In genomic region chr6:10957414-10957886, GRCh38 we compare ENCODE assay signal across 1 cellular context.
TF ChIP-seq lines count a peak whose summit lies in the region.

No MANE protein-coding gene starts in this region.

TF ChIP-seq in HepG2, 621 proteins besides CTCF, POLR2A, EP300 and RAD21 (continued from another document and continues in another):
- TF ChIP-seq ZBTB2 (CRISPR knock-in tag; IDR thresholded peaks at IDR 0.05; ENCODE audit: low read depth) (no peak), MAFG (CRISPR knock-in tag; IDR thresholded peaks at IDR 0.05) (no peak), ZNF513 (CRISPR knock-in tag; conservative IDR thresholded peaks at IDR 0.05) (no peak), ZFAT (CRISPR knock-in tag; conservative IDR thresholded peaks at IDR 0.05) (no peak), SNAPC4 (CRISPR knock-in tag; IDR thresholded peaks at IDR 0.05) (no peak), CENPX (CRISPR knock-in tag; IDR thresholded peaks at IDR 0.05) (no peak), ZNF570 (CRISPR knock-in tag; IDR thresholded peaks at IDR 0.05; ENCODE audit: borderline replicate concordance) (no peak), ATF7 (IDR thresholded peaks at IDR 0.05) (0 out of 2 replicates have a peak, but pooled peaks have one; percentile 29), ATF7 (CRISPR knock-in tag; IDR thresholded peaks at IDR 0.05) (peak; percentile 74; the same call in 1 of the 2 replicates), YY1 (IDR thresholded peaks at IDR 0.05; ENCODE audit: insufficient read depth, insufficient replicate concordance, low read depth, low read length) (no peak), PRMT3 (CRISPR knock-in tag; IDR thresholded peaks at IDR 0.05; ENCODE audit: borderline replicate concordance, low read depth) (no peak), ZNF235 (CRISPR knock-in tag; IDR thresholded peaks at IDR 0.05; ENCODE audit: borderline replicate concordance) (no peak), ZNF331 (CRISPR knock-in tag; IDR thresholded peaks at IDR 0.05) (peak; percentile 71; the same call in 1 of the 2 replicates), ZNF713 (CRISPR knock-in tag; IDR thresholded peaks at IDR 0.05) (no peak), FOXM1 (CRISPR knock-in tag; IDR thresholded peaks at IDR 0.05) (no peak), NR3C1 (CRISPR knock-in tag; IDR thresholded peaks at IDR 0.05) (no peak), NFATC3 (CRISPR knock-in tag; IDR thresholded peaks at IDR 0.05) (no peak), ZNF563 (CRISPR knock-in tag; IDR thresholded peaks at IDR 0.05) (peak; percentile 51; the same call in 1 of the 2 replicates), TOE1 (CRISPR knock-in tag; IDR thresholded peaks at IDR 0.05) (no peak), ZNF282 (IDR thresholded peaks at IDR 0.05; ENCODE audit: partially characterized antibody) (no peak), AKAP8 (CRISPR knock-in tag; IDR thresholded peaks at IDR 0.05) (no peak), TEF (CRISPR knock-in tag; IDR thresholded peaks at IDR 0.05) (no peak), RXRB (CRISPR knock-in tag; IDR thresholded peaks at IDR 0.05; ENCODE audit: borderline replicate concordance) (peak; percentile 93), ZNF678 (CRISPR knock-in tag; IDR thresholded peaks at IDR 0.05) (0 out of 2 replicates have a peak, but pooled peaks have one; percentile 30), ZBTB7B (CRISPR knock-in tag; IDR thresholded peaks at IDR 0.05) (peak; percentile 78), ZC3H13 (CRISPR knock-in tag; IDR thresholded peaks at IDR 0.05) (no peak), ZNF20 (CRISPR knock-in tag; IDR thresholded peaks at IDR 0.05) (no peak), SOX13 (IDR thresholded peaks at IDR 0.05) (no peak), SOX13 (CRISPR knock-in tag; conservative IDR thresholded peaks at IDR 0.05 in 1 of 2, IDR thresholded peaks at IDR 0.05 in 1 of 2) (peak in 1 of 2 experiments; percentile 84; a peak in 2 of 4 replicates), ZNF33B (CRISPR knock-in tag; IDR thresholded peaks at IDR 0.05) (no peak), ZFP1 (CRISPR knock-in tag; IDR thresholded peaks at IDR 0.05) (peak; percentile 57; the same call in 1 of the 2 replicates), ZNF703 (CRISPR knock-in tag; IDR thresholded peaks at IDR 0.05; ENCODE audit: borderline replicate concordance) (no peak), ZFP62 (CRISPR knock-in tag; IDR thresholded peaks at IDR 0.05) (no peak), ZNF724P (CRISPR knock-in tag; IDR thresholded peaks at IDR 0.05; ENCODE audit: borderline replicate concordance) (no peak), ZNF142 (CRISPR knock-in tag; IDR thresholded peaks at IDR 0.05) (no peak), ZMYM3 (CRISPR knock-in tag; IDR thresholded peaks at IDR 0.05) (peak; percentile 93), ZBTB3 (CRISPR knock-in tag; IDR thresholded peaks at IDR 0.05; ENCODE audit: borderline replicate concordance, low read depth) (no peak), ISX (CRISPR knock-in tag; conservative IDR thresholded peaks at IDR 0.05) (no peak), ERF (CRISPR knock-in tag; IDR thresholded peaks at IDR 0.05) (peak; percentile 84)
- TF ChIP-seq, protein P1, sequence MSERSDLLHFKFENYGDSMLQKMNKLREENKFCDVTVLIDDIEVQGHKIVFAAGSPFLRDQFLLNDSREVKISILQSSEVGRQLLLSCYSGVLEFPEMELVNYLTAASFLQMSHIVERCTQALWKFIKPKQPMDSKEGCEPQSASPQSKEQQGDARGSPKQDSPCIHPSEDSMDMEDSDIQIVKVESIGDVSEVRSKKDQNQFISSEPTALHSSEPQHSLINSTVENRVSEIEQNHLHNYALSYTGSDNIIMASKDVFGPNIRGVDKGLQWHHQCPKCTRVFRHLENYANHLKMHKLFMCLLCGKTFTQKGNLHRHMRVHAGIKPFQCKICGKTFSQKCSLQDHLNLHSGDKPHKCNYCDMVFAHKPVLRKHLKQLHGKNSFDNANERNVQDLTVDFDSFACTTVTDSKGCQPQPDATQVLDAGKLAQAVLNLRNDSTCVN (CRISPR knock-in tag; IDR thresholded peaks at IDR 0.05; ENCODE audit: borderline replicate concordance): peak; percentile 28; the same call in 1 of the 2 replicates
- TF ChIP-seq, protein P2, sequence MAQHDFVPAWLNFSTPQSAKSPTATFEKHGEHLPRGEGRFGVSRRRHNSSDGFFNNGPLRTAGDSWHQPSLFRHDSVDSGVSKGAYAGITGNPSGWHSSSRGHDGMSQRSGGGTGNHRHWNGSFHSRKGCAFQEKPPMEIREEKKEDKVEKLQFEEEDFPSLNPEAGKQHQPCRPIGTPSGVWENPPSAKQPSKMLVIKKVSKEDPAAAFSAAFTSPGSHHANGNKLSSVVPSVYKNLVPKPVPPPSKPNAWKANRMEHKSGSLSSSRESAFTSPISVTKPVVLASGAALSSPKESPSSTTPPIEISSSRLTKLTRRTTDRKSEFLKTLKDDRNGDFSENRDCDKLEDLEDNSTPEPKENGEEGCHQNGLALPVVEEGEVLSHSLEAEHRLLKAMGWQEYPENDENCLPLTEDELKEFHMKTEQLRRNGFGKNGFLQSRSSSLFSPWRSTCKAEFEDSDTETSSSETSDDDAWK (CRISPR knock-in tag; IDR thresholded peaks at IDR 0.05): no peak
- TF ChIP-seq, protein P3, sequence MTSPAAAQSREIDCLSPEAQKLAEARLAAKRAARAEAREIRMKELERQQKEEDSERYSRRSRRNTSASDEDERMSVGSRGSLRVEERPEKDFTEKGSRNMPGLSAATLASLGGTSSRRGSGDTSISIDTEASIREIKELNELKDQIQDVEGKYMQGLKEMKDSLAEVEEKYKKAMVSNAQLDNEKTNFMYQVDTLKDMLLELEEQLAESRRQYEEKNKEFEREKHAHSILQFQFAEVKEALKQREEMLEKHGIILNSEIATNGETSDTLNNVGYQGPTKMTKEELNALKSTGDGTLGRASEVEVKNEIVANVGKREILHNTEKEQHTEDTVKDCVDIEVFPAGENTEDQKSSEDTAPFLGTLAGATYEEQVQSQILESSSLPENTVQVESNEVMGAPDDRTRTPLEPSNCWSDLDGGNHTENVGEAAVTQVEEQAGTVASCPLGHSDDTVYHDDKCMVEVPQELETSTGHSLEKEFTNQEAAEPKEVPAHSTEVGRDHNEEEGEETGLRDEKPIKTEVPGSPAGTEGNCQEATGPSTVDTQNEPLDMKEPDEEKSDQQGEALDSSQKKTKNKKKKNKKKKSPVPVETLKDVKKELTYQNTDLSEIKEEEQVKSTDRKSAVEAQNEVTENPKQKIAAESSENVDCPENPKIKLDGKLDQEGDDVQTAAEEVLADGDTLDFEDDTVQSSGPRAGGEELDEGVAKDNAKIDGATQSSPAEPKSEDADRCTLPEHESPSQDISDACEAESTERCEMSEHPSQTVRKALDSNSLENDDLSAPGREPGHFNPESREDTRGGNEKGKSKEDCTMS (CRISPR knock-in tag; conservative IDR thresholded peaks at IDR 0.05): no peak
